ENCODE assay signal across 25 cellular contexts in the genomic region with DNA sequence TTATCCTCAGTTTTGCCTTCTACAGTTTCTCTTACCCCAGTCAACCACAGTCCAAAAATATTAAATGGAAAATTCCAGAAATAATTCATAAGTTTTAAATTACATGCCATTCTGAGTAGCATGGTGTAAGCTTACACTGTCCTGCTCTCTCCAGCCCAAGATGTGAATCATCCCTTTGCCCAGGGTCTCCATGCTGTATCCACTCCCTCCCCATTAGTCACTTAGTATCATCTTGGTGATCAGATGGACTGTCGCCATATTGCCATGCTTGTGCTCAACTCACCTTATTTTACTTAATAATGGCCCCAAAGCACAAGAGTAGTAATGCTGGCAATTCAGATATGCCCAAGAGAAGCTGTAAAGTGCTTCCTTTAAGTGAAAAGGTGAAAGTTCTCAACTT. TPM values are rescaled to one million over a fixed set of nuclear protein-coding genes. Genes with fewer than 3 reads are reported as not detected.
DNase-seq lines count a peak whose midpoint lies in the region; ATAC-seq and TF ChIP-seq lines count a peak whose summit lies in the region.
"Had no signal": no experiment of that assay in that cellular context is flagged by ENCODE, and none has a peak within 500 bp of the region (broad histone marks: within the 10 kb centered on the region; RNA-seq: fewer than 3 reads in every experiment).

No MANE protein-coding gene starts in this region.

- no peak for TF ChIP-seq POLR2A in spleen (IDR thresholded peaks at IDR 0.05)

- H3K27me3 ChIP-seq in brain microvascular endothelial cell (replicated peaks) (no peaks in the 10 kb centered on the region), spleen (replicated peaks in 1 of 7) (no peaks in the 10 kb centered on the region)
- H3K27me3 ChIP-seq: left lung had no signal

- H3K4me1 ChIP-seq in spleen: no peaks in the 10 kb centered on the region
- H3K4me1 ChIP-seq: left lung had no signal

- TF ChIP-seq CTCF in brain microvascular endothelial cell (IDR thresholded peaks at IDR 0.05; ENCODE audit: low read depth, low read length, missing control alignments) (no peak), foreskin fibroblast (IDR thresholded peaks at IDR 0.05; ENCODE audit: low read depth, low read length) (no peak), spleen (IDR thresholded peaks at IDR 0.05 in 8 of 11, conservative IDR thresholded peaks at IDR 0.05 in 3 of 11) (no peak)

- DNase-seq in EH (ENCODE audit: low read depth) (peak; percentile 61), NCI-H226 (peak; percentile 20), brain microvascular endothelial cell (peak; percentile 69), foreskin fibroblast (peak; percentile 34 to 71), spleen (no peak), DMS53 (lab: John Stamatoyannopoulos, UW) (no peak)
- no peak for DNase-seq in activated CD8-positive, alpha-beta memory T cell treated with anti-CD3 and anti-CD28 coated beads for 24 hours
- DNase-seq: ACHN; activated CD8-positive, alpha-beta T cell treated with anti-CD3 and anti-CD28 coated beads, Interleukin-2, amount 10 ng/mL, durations not matched to agents 7 days and 5 days; activated naive CD4-positive, alpha-beta T cell treated with anti-CD3 and anti-CD28 coated beads for 36 hours; activated T-cell treated with anti-CD3 and anti-CD28 coated beads, Interleukin-2, amount 50 U/mL, for 4 hours; CD4-positive, CD25-positive, alpha-beta regulatory T cell; DMS153; glutamatergic neuron; left lung; NCI-H1092; NCI-H2081 treated with DMSO at 0.1 percent for 48 hours; NCI-H524; SHP77 treated with DMSO at 0.1 percent for 48 hours; substantia nigra; T-helper 2 cell had no signal

- ATAC-seq in HG02884 (IDR thresholded peaks at IDR 0.05; ENCODE audit: unreplicated experiment): no peak
- ATAC-seq: activated CD8-positive, alpha-beta T cell treated with anti-CD3 and anti-CD28 coated beads, Interleukin-2, amount 10 ng/mL, durations not matched to agents 7 days and 5 days; activated T-cell treated with anti-CD3 and anti-CD28 coated beads, Interleukin-2, amount 50 U/mL, for 4 hours; left lung; WTC11 had no signal

- H3K27ac ChIP-seq in brain microvascular endothelial cell (no peak overlapping the region), spleen (no peak overlapping the region)
- H3K27ac ChIP-seq: coronary artery, KMS-11, left lung had no signal

- in situ Hi-C loops in brain microvascular endothelial cell (cut with HindIII; ENCODE audit: low pct_ligation_motif_present, low sequenced_read_pairs): no loop called here

- H3K9me3 ChIP-seq in spleen: no peaks in the 10 kb centered on the region
- H3K9me3 ChIP-seq: left lung had no signal

- intact Hi-C loops in spleen (cut with DNase I; ENCODE audit: low total_unique reads): no loop called here

- 90 to 100% (median 96%) methylated on average over 1 of the region's 1 CpG for WGBS in spleen, 5 donors

- H3K4me3 ChIP-seq in brain microvascular endothelial cell (ENCODE audit: low read depth, low read length) (no peak overlapping the region), foreskin fibroblast (ENCODE audit: low read depth in 1 of 2, low read length in 2 of 2) (no peak overlapping the region), spleen (no peak overlapping the region)
- H3K4me3 ChIP-seq: coronary artery, left lung had no signal

- H3K36me3 ChIP-seq in brain microvascular endothelial cell (replicated peaks): no peaks in the 10 kb centered on the region
- no peaks in the 10 kb centered on the region for H3K36me3 ChIP-seq in spleen
- H3K36me3 ChIP-seq: left lung had no signal

RNA-seq across cellular contexts. Expression of gene CCNT2, which starts 18.5 kb away (rescaled TPM):
- 10 to 100 TPM; 39.2 to 56.5 (median 52.5) TPM for total RNA-seq in spleen
- 10 to 100 TPM; 10.1 to 13.5 (median 11.7) TPM for polyA plus RNA-seq in spleen

Comparison
In these comparisons a context has a peak if more than half of its experiments do, and no peak if none do; other contexts are left out.
1. DNase-seq: peak in EH (single experiment), NCI-H226 (single experiment), brain microvascular endothelial cell (single experiment) and foreskin fibroblast (2 of 2); none in spleen (single experiment), DMS53 (single experiment) and activated CD8-positive, alpha-beta memory T cell treated with anti-CD3 and anti-CD28 coated beads for 24 hours (single experiment).